Comparison of ENCODE assay signal across 9 cellular contexts in genomic region chr19:43618921-43619261, GRCh38. TPM values are rescaled to one million over a fixed set of nuclear protein-coding genes. Genes with fewer than 3 reads are reported as not detected.
A peak's percentile ranks its signal among the peaks of the same experiment; 100 is the strongest.
DNase-seq lines count a peak whose midpoint lies in the region; ATAC-seq and TF ChIP-seq lines count a peak whose summit lies in the region.
"Had no signal": no experiment of that assay in that cellular context is flagged by ENCODE, and none has a peak within 500 bp of the region (broad histone marks: within the 10 kb centered on the region; RNA-seq: fewer than 3 reads in every experiment).

No MANE protein-coding gene starts in this region.

- WGBS in iPS DF 6.9 (ENCODE audit: insufficient coverage, insufficient read length) = no CpG with 5 or more reads among the region's 14 CpGs
- WGBS in smooth muscle cell (ENCODE audit: low lambda C conversion rate) = 7% methylated on average over 14 of the region's 14 CpGs

- H3K79me2 ChIP-seq in OCI-LY3 (ENCODE audit: low read length) (peaks cover 24% of the 10 kb centered on the region), smooth muscle cell (ENCODE audit: low read depth) (peaks cover 47% of the 10 kb centered on the region)

- peaks cover 36 to 53% (median 48%) of the 10 kb centered on the region in 10 experiments for H3K4me1 ChIP-seq in BLaER1 treated with 17β-estradiol and CSF1 and Interleukin-3, amounts not matched to agents 10 nM and 100 nM
- peaks cover 5% of the 10 kb centered on the region for H3K4me1 ChIP-seq in OCI-LY3 (ENCODE audit: low read length)
- peaks cover 14% of the 10 kb centered on the region for H3K4me1 ChIP-seq in adipocyte (ENCODE audit: control insufficient read depth, insufficient read depth, low read length)
- peaks cover 2% of the 10 kb centered on the region; the same call in 1 of the 2 replicates for H3K4me1 ChIP-seq in iPS DF 6.9 (ENCODE audit: control insufficient read depth, insufficient read depth, low read length)
- H3K4me1 ChIP-seq in smooth muscle cell (ENCODE audit: low read depth) = peaks cover 14% of the 10 kb centered on the region

- H3K4me2 ChIP-seq in BLaER1 treated with 17β-estradiol and CSF1 and Interleukin-3, amounts not matched to agents 10 nM and 100 nM = peak overlapping the region; percentile 81 to 98 (median 93)
- peak overlapping the region; percentile 91 for H3K4me2 ChIP-seq in OCI-LY3 (ENCODE audit: low read length)
- H3K4me2 ChIP-seq in smooth muscle cell = peak overlapping the region; percentile 98

- H2AFZ ChIP-seq in OCI-LY3 (ENCODE audit: low read depth, low read length) = peak overlapping the region; percentile 93
- peak overlapping the region; percentile 87 for H2AFZ ChIP-seq in smooth muscle cell (ENCODE audit: low read depth)

- peaks cover 0 to 35% (median 22%) of the 10 kb centered on the region in 11 experiments; a peak in 13 of 22 replicates for H4K20me1 ChIP-seq in BLaER1 treated with 17β-estradiol and CSF1 and Interleukin-3, amounts not matched to agents 10 nM and 100 nM
- H4K20me1 ChIP-seq in OCI-LY3 (ENCODE audit: insufficient read depth, low read length) (no peaks in the 10 kb centered on the region), smooth muscle cell (ENCODE audit: low read depth) (no peaks in the 10 kb centered on the region)

- ATAC-seq in HG03439 (IDR thresholded peaks at IDR 0.05; ENCODE audit: unreplicated experiment) = peak; percentile 17

- H3K36me3 ChIP-seq in BLaER1 treated with 17β-estradiol and CSF1 and Interleukin-3, amounts not matched to agents 10 nM and 100 nM = peaks cover 7 to 27% (median 15%) of the 10 kb centered on the region in 11 experiments
- H3K36me3 ChIP-seq in OCI-LY3 (replicated peaks; ENCODE audit: low read depth, low read length) = peaks cover 2% of the 10 kb centered on the region
- peaks cover under 1% of the 10 kb centered on the region for H3K36me3 ChIP-seq in adipocyte (ENCODE audit: control insufficient read depth, insufficient read depth, low read length, severe bottlenecking)
- no peaks in the 10 kb centered on the region for H3K36me3 ChIP-seq in iPS DF 6.9 (ENCODE audit: control insufficient read depth, insufficient read depth, low read length)
- no peaks in the 10 kb centered on the region for H3K36me3 ChIP-seq in smooth muscle cell (ENCODE audit: low read depth)

- H3K27me3 ChIP-seq in BLaER1 treated with 17β-estradiol and CSF1 and Interleukin-3, amounts not matched to agents 10 nM and 100 nM = no peaks in the 10 kb centered on the region
- H3K27me3 ChIP-seq in OCI-LY3 (ENCODE audit: low read depth, low read length) (no peaks in the 10 kb centered on the region), adipocyte (replicated peaks; ENCODE audit: control insufficient read depth, insufficient read depth, low read length) (no peaks in the 10 kb centered on the region), iPS DF 6.9 (ENCODE audit: control insufficient read depth, insufficient read depth, low read length) (no peaks in the 10 kb centered on the region), smooth muscle cell (ENCODE audit: low read depth) (no peaks in the 10 kb centered on the region)

- H3K4me3 ChIP-seq in BLaER1 treated with 17β-estradiol and CSF1 and Interleukin-3, amounts not matched to agents 10 nM and 100 nM = peak overlapping the region; percentile 67 to 77 (median 71)
- H3K4me3 ChIP-seq in OCI-LY3 (ENCODE audit: low read length) = peak overlapping the region; percentile 90
- H3K4me3 ChIP-seq in adipocyte (ENCODE audit: low read length) = peak overlapping the region; percentile 94
- peak overlapping the region; percentile 60; the same call in 1 of the 2 replicates for H3K4me3 ChIP-seq in iPS DF 6.9 (ENCODE audit: low read length)
- peak overlapping the region; percentile 81 for H3K4me3 ChIP-seq in smooth muscle cell

- DNase-seq in GM19240 (ENCODE audit: insufficient read length, low spot score) (peak; percentile 59), adipocyte (ENCODE audit: low read depth) (no peak), iPS DF 6.9 (ENCODE audit: low read depth, low spot score) (no peak), smooth muscle cell (lab: John Stamatoyannopoulos, UW; ENCODE audit: unreplicated experiment) (no peak)
- DNase-seq in effector CD4-positive, alpha-beta T cell = no peak

- TF ChIP-seq CTCF in OCI-LY3 (IDR thresholded peaks at IDR 0.05; ENCODE audit: low read depth, low read length) = no peak
- no peak for TF ChIP-seq CTCF in smooth muscle cell (IDR thresholded peaks at IDR 0.05; ENCODE audit: borderline replicate concordance, insufficient read depth, poor library complexity, severe bottlenecking)

- no peaks in the 10 kb centered on the region for H3K9me3 ChIP-seq in BLaER1 treated with 17β-estradiol and CSF1 and Interleukin-3, amounts not matched to agents 10 nM and 100 nM (replicated peaks in 1 of 11)
- H3K9me3 ChIP-seq in OCI-LY3 (ENCODE audit: insufficient read depth, low read length) = no peaks in the 10 kb centered on the region
- H3K9me3 ChIP-seq in adipocyte (ENCODE audit: control insufficient read depth, low read length) = no peaks in the 10 kb centered on the region
- H3K9me3 ChIP-seq in iPS DF 6.9 (ENCODE audit: control insufficient read depth, insufficient read depth, low read length) = no peaks in the 10 kb centered on the region
- no peaks in the 10 kb centered on the region for H3K9me3 ChIP-seq in smooth muscle cell (replicated peaks; ENCODE audit: low read depth)

- H3K9ac ChIP-seq in BLaER1 treated with 17β-estradiol and CSF1 and Interleukin-3, amounts not matched to agents 10 nM and 100 nM = peak overlapping the region; percentile 87 to 96 (median 92)
- H3K9ac ChIP-seq in OCI-LY3 (ENCODE audit: low read length) (peak overlapping the region; percentile 93), adipocyte (ENCODE audit: low read length) (peak overlapping the region; percentile 88), smooth muscle cell (ENCODE audit: low read depth) (peak overlapping the region; percentile 93)

- H3F3A ChIP-seq in smooth muscle cell (ENCODE audit: low read depth) = no peaks in the 10 kb centered on the region

- peak overlapping the region; percentile 84 to 96 (median 93) for H3K27ac ChIP-seq in BLaER1 treated with 17β-estradiol and CSF1 and Interleukin-3, amounts not matched to agents 10 nM and 100 nM
- H3K27ac ChIP-seq in OCI-LY3 (ENCODE audit: low read length) (peak overlapping the region; percentile 80), iPS DF 6.9 (ENCODE audit: low read length) (no peak overlapping the region), smooth muscle cell (ENCODE audit: low read depth) (peak overlapping the region; percentile 91)

RNA-seq across cellular contexts. Expression of gene ZNF428, which starts 0.5 kb away (rescaled TPM):
- 12.9 and 20.3 TPM in 2 replicates for total RNA-seq in smooth muscle cell
- 61.4 and 63.1 TPM in 2 replicates for polyA plus RNA-seq in smooth muscle cell

RNA-seq across cellular contexts. Expression of gene SRRM5, which starts 7.0 kb away (rescaled TPM):
- total RNA-seq in smooth muscle cell = 0.09 and 0.27 TPM in 2 replicates
- 0.34 TPM in 1 of 2 replicates, not detected in the other for polyA plus RNA-seq in smooth muscle cell
- total RNA-seq: HT1080 had no signal

RNA-seq across cellular contexts. Expression of gene CADM4, which starts 20.8 kb away (rescaled TPM):
- total RNA-seq in smooth muscle cell = 2.4 and 3.7 TPM in 2 replicates
- polyA plus RNA-seq in smooth muscle cell = 1.9 and 8.3 TPM in 2 replicates

RNA-seq across cellular contexts. Expression of gene ZNF576, which starts 22.5 kb away (rescaled TPM):
- total RNA-seq in smooth muscle cell = 2.7 and 10.7 TPM in 2 replicates
- 13.7 and 14.5 TPM in 2 replicates for polyA plus RNA-seq in smooth muscle cell

RNA-seq across cellular contexts. Expression of gene IRGQ, which starts 23.0 kb away (rescaled TPM):
- 11.1 and 13.1 TPM in 2 replicates for total RNA-seq in smooth muscle cell
- 13.1 and 14.3 TPM in 2 replicates for polyA plus RNA-seq in smooth muscle cell
